Comparison of ENCODE assay signal across 19 cellular contexts in the genomic region with DNA sequence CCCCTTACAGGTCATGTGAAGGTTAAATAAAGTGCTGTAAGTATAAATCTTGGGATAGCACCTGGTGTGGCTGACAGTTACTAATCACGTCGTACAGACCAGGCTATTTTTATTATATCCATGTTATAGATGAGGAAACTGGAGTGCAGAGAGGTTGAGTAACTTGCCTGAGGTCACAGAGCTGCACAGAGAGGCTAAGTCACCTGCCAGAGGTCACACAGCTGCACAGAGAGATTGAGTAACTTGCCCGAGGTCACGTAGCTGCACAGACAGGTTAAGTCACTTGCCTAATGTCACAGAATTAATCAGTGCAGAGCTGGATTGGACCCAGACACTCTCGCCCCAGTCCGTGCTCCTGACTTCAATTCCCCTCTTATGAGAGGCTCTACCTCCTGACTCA.
DNase-seq lines count a peak whose midpoint lies in the region; ATAC-seq, FAIRE-seq and TF ChIP-seq lines count a peak whose summit lies in the region.
"Had no signal": no experiment of that assay in that cellular context is flagged by ENCODE, and none has a peak within 500 bp of the region (broad histone marks: within the 10 kb centered on the region; RNA-seq: fewer than 3 reads in every experiment).

No MANE protein-coding gene starts in this region.

- TF ChIP-seq CTCF in bronchial epithelial cell (IDR thresholded peaks at IDR 0.05; ENCODE audit: insufficient read depth, low read length, severe bottlenecking) (no peak), kidney (IDR thresholded peaks at IDR 0.05; ENCODE audit: borderline replicate concordance, extremely low read depth, insufficient read depth) (no peak), pancreas (IDR thresholded peaks at IDR 0.05) (no peak)

- H3K4me3 ChIP-seq in BLaER1 (no peak overlapping the region), bronchial epithelial cell (ENCODE audit: low read depth, low read length) (no peak overlapping the region), kidney (ENCODE audit: low read length in 2 of 2) (no peak overlapping the region), pancreas (no peak overlapping the region)
- H3K4me3 ChIP-seq: GM23248 had no signal

- CTCF ChIA-PET in HEK293T (lab: Yijun Ruan, JAX): no interaction called here

- no peaks in the 10 kb centered on the region for H4K20me1 ChIP-seq in BLaER1

- no peaks in the 10 kb centered on the region for H3K27me3 ChIP-seq in BLaER1
- H3K27me3 ChIP-seq in bronchial epithelial cell (ENCODE audit: control insufficient read depth, insufficient read depth, low read length): no peaks in the 10 kb centered on the region
- no peaks in the 10 kb centered on the region for H3K27me3 ChIP-seq in pancreas

- peak overlapping the region; percentile 59 for H3K4me2 ChIP-seq in BLaER1

- H3K36me3 ChIP-seq in BLaER1 (no peaks in the 10 kb centered on the region), bronchial epithelial cell (ENCODE audit: control insufficient read depth, insufficient read depth, low read length) (no peaks in the 10 kb centered on the region), kidney (ENCODE audit: control insufficient read depth in 1 of 2, insufficient read depth in 2 of 2, low read length in 2 of 2) (no peaks in the 10 kb centered on the region), pancreas (no peaks in the 10 kb centered on the region)

- no peak for ATAC-seq in pancreas

- peaks cover 84% of the 10 kb centered on the region for H3K4me1 ChIP-seq in BLaER1
- peaks cover 0 to 11% of the 10 kb centered on the region in 2 donors for H3K4me1 ChIP-seq in kidney (ENCODE audit: control insufficient read depth in 1 of 2, insufficient read depth in 1 of 2, low read depth in 1 of 2, low read length in 2 of 2)
- H3K4me1 ChIP-seq in pancreas: no peaks in the 10 kb centered on the region

- H3K9me3 ChIP-seq in BLaER1 (no peaks in the 10 kb centered on the region), kidney (ENCODE audit: control insufficient read depth in 1 of 2, low read length in 2 of 2) (no peaks in the 10 kb centered on the region), pancreas (no peaks in the 10 kb centered on the region)

- 70 to 79% methylated on average over 6 of the region's 6 CpGs for WGBS in pancreas, 2 donors

- no peak overlapping the region for H3K9ac ChIP-seq in BLaER1
- no peak overlapping the region for H3K9ac ChIP-seq in kidney (ENCODE audit: low read length in 2 of 2)
- H3K9ac ChIP-seq: GM23248 had no signal

- FAIRE-seq in bronchial epithelial cell (lab: Jason Lieb, UNC): no peak
- FAIRE-seq in kidney (lab: Jason Lieb, UNC): no peak
- FAIRE-seq in pancreas (lab: Jason Lieb, UNC): no peak

- intact Hi-C loops in kidney (cut with DNase I) (no loop called here), pancreas (cut with DNase I) (no loop called here)

- H3K27ac ChIP-seq in BLaER1 (no peak overlapping the region), kidney (ENCODE audit: low read depth in 2 of 2, low read length in 2 of 2) (no peak overlapping the region), pancreas (no peak overlapping the region)
- H3K27ac ChIP-seq: GM23248 had no signal

- POLR2A ChIA-PET in HEK293T (lab: Yijun Ruan, JAX): no interaction called here

- DNase-seq in HEK293T (ENCODE audit: extremely low spot score) (no peak), bronchial epithelial cell (ENCODE audit: low read depth) (peak; percentile 12), kidney (peak; percentile 12), SIG-M5 (lab: John Stamatoyannopoulos, UW) (no peak), cerebellar nuclear complex (lab: John Stamatoyannopoulos, UW) (no peak), pancreas (no peak)
- DNase-seq: Calu3; CD8-positive, alpha-beta memory T cell; DND-41; GM23248; H9; NCI-H1417; NCI-H1694; NCI-H2029 treated with DMSO at 0.1 percent for 48 hours; NCI-H2227 treated with DMSO at 0.1 percent for 48 hours; NCI-H69; Right ventricle myocardium superior; RPMI8226 had no signal

TF ChIP-seq in HEK293T, 16 proteins besides CTCF, POLR2A, EP300 and RAD21:
- TF ChIP-seq ZNF384 (IDR thresholded peaks at IDR 0.05) (no peak), PKNOX1 (IDR thresholded peaks at IDR 0.05) (no peak), FOXM1 (IDR thresholded peaks at IDR 0.05; ENCODE audit: borderline replicate concordance) (peak; percentile 65; the same call in 1 of the 2 replicates), CTBP1 (IDR thresholded peaks at IDR 0.05; ENCODE audit: borderline replicate concordance) (no peak)

Comparison
In these comparisons a context has a peak if more than half of its experiments do, and no peak if none do; other contexts are left out.
1. DNase-seq: peak in bronchial epithelial cell (single experiment) and kidney (single experiment); none in HEK293T (single experiment), SIG-M5 (single experiment), cerebellar nuclear complex (0 of 2) and pancreas (0 of 6).